In the genomic region with DNA sequence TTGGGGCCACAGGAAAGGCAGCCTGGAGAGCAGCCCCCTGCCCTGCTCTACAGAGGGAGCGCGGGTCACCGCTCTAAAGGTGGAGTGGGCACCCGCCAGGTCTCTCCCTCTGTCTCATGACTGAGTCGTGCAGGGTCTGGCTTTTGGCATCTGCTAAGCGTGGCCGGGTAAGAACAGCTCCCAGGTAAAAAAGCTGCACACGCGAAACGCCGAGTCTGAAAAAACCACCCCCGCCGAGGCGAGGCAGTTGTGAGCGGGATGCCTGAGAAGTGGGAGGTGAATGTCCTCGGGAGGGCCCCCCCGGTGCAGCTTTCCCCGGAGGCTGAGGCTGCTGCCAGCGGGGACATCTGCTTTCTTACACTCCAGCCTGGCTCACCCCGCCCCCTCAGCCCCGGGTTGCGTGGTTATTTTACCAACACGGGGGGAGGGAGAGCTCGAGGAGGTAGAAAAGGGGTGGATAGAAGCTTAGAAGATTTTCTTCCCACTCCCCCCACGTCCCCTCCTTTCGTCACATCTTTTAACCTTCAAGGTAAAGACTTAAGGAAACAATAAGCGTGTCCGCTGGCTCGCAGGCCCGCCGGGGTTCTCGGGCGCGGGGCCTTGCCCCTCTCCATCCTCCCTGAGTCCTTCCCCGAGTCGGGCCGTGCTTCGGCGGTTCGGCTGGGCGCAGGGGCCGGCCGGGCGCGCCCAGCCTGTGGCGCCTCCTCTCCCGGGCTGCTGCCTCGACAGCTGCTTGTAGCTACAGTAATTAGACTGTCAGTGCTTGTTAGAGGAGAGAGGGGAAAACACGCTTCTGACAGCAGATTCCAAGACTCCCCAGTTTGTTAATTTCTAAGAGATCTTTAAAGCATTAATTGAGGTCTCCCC, we compare ENCODE assay signal across 8 cellular contexts.
A peak's percentile ranks its signal among the peaks of the same experiment; 100 is the strongest.
DNase-seq lines count a peak whose midpoint lies in the region; ATAC-seq and TF ChIP-seq lines count a peak whose summit lies in the region.

No MANE protein-coding gene starts in this region.

- peak overlapping the region; percentile 6 for H4K8ac ChIP-seq in trophoblast cell (ENCODE audit: low read depth, low read length)

- no peak overlapping the region for H4K12ac ChIP-seq in trophoblast cell (ENCODE audit: low read depth, low read length)

- H3K79me1 ChIP-seq in trophoblast cell (ENCODE audit: low read length), result peaks cover 9% of the 10 kb centered on the region

- DNase-seq in AG20443 (ENCODE audit: low spot score) (peak; percentile 75), SK-N-DZ (ENCODE audit: low spot score) (peak; percentile 62), adipocyte (ENCODE audit: low read depth) (peak; percentile 71), left ventricle myocardium inferior (peak; percentile 64), trophoblast cell (peak; percentile 29 to 54), HPDE6-E6E7 (ENCODE audit: extremely low spot score) (no peak)

- WGBS in trophoblast cell (ENCODE audit: extremely low coverage, insufficient coverage, insufficient read length), result no CpG with 5 or more reads among the region's 49 CpGs

- ATAC-seq in GM19035 (IDR thresholded peaks at IDR 0.05; ENCODE audit: unreplicated experiment), result peak; percentile 42
- ATAC-seq in HG03354 (IDR thresholded peaks at IDR 0.05; ENCODE audit: poor library complexity, severe bottlenecking, unreplicated experiment), result peak; percentile 50

- H3K27me3 ChIP-seq in adipocyte (replicated peaks; ENCODE audit: control insufficient read depth, insufficient read depth, low read length), result no peaks in the 10 kb centered on the region
- H3K27me3 ChIP-seq in left ventricle myocardium inferior (ENCODE audit: low read depth), result no peaks in the 10 kb centered on the region
- H3K27me3 ChIP-seq in trophoblast cell (ENCODE audit: insufficient read depth, low read length), result no peaks in the 10 kb centered on the region

- H3K4me1 ChIP-seq in adipocyte (ENCODE audit: control insufficient read depth, insufficient read depth, low read length) (peaks cover 12% of the 10 kb centered on the region), left ventricle myocardium inferior (peaks cover 17% of the 10 kb centered on the region), trophoblast cell (ENCODE audit: control insufficient read depth in 1 of 2, insufficient read depth in 2 of 2, low read length in 2 of 2) (peaks cover 9% of the 10 kb centered on the region in 2 experiments)

- H3K14ac ChIP-seq in trophoblast cell (ENCODE audit: low read length), result peak overlapping the region; percentile 2

- no peak overlapping the region for H2BK120ac ChIP-seq in trophoblast cell (ENCODE audit: insufficient read depth, low read length, poor library complexity)

- intact Hi-C loops in left ventricle myocardium inferior (cut with micrococcal nuclease), result no loop called here

- no peak overlapping the region for H2BK12ac ChIP-seq in trophoblast cell (ENCODE audit: low read length)

- H3K4ac ChIP-seq in trophoblast cell (ENCODE audit: low read depth, low read length), result no peak overlapping the region

- H3K18ac ChIP-seq in trophoblast cell (ENCODE audit: low read length), result no peak overlapping the region

- H2AK5ac ChIP-seq in trophoblast cell (ENCODE audit: low read length), result no peak overlapping the region

- H3K36me3 ChIP-seq in adipocyte (ENCODE audit: control insufficient read depth, insufficient read depth, low read length, severe bottlenecking) (peaks cover 15% of the 10 kb centered on the region), left ventricle myocardium inferior (peaks cover 8% of the 10 kb centered on the region), trophoblast cell (ENCODE audit: control insufficient read depth in 1 of 2, insufficient read depth in 2 of 2, low read length in 2 of 2) (no peaks in the 10 kb centered on the region)

- H3K4me3 ChIP-seq in adipocyte (ENCODE audit: low read length) (peak overlapping the region; percentile 84), left ventricle myocardium inferior (peak overlapping the region; percentile 72), trophoblast cell (ENCODE audit: low read depth, low read length) (peak overlapping the region; percentile 60)

- H3K27ac ChIP-seq in left ventricle myocardium inferior (replicated peaks) (no peak overlapping the region), trophoblast cell (ENCODE audit: low read depth, low read length) (no peak overlapping the region)

- peak overlapping the region; percentile 45 for H2AFZ ChIP-seq in trophoblast cell (ENCODE audit: insufficient read depth, low read length, poor library complexity)

- H3K79me2 ChIP-seq in trophoblast cell (ENCODE audit: control insufficient read depth, insufficient read depth, low read length, poor library complexity), result peaks cover 2% of the 10 kb centered on the region

- H3K9me3 ChIP-seq in adipocyte (ENCODE audit: control insufficient read depth, low read length), result no peaks in the 10 kb centered on the region
- H3K9me3 ChIP-seq in left ventricle myocardium inferior (replicated peaks), result no peaks in the 10 kb centered on the region
- H3K9me3 ChIP-seq in trophoblast cell (ENCODE audit: insufficient read depth, low read depth, low read length), result no peaks in the 10 kb centered on the region

- H3K9ac ChIP-seq in adipocyte (ENCODE audit: low read length) (peak overlapping the region; percentile 71), trophoblast cell (ENCODE audit: low read length) (no peak overlapping the region)

- no peak for TF ChIP-seq CTCF in left ventricle myocardium inferior (IDR thresholded peaks at IDR 0.05; ENCODE audit: borderline replicate concordance)

- no peak overlapping the region for H2BK5ac ChIP-seq in trophoblast cell (ENCODE audit: low read depth, low read length, poor library complexity)

- H3K4me2 ChIP-seq in trophoblast cell (ENCODE audit: low read length), result peak overlapping the region; percentile 73

- peak overlapping the region; percentile 4 for H4K91ac ChIP-seq in trophoblast cell (ENCODE audit: low read depth, low read length)

- H3K23ac ChIP-seq in trophoblast cell (ENCODE audit: low read length), result no peak overlapping the region
